22 cellular contexts compared by ENCODE assay signal in genomic region chr12:54338682-54339296, GRCh38. TPM values are rescaled to one million over a fixed set of nuclear protein-coding genes. Genes with fewer than 3 reads are reported as not detected.
A peak's percentile ranks its signal among the peaks of the same experiment; 100 is the strongest.
DNase-seq lines count a peak whose midpoint lies in the region; ATAC-seq and TF ChIP-seq lines count a peak whose summit lies in the region.
"Had no signal": no experiment of that assay in that cellular context is flagged by ENCODE, and none has a peak within 500 bp of the region (broad histone marks: within the 10 kb centered on the region; RNA-seq: fewer than 3 reads in every experiment).

No MANE protein-coding gene starts in this region.

- H3K9ac ChIP-seq in neuronal stem cell (ENCODE audit: low read depth, low read length, poor library complexity) = no peak overlapping the region

- intact Hi-C loops in body of pancreas (cut with DNase I) = no loop called here

- H2BK12ac ChIP-seq in neuronal stem cell (ENCODE audit: low read length) = no peak overlapping the region

- H3K4me1 ChIP-seq in neuronal stem cell (ENCODE audit: control insufficient read depth in 2 of 2, insufficient read depth in 1 of 2, low read depth in 1 of 2, low read length in 2 of 2) = peaks cover 11 to 32% of the 10 kb centered on the region in 2 donors
- peaks cover 69% of the 10 kb centered on the region for H3K4me1 ChIP-seq in body of pancreas

- no CpG with 5 or more reads among the region's 4 CpGs for WGBS in neuronal stem cell (ENCODE audit: extremely low coverage in 2 of 2, insufficient read length in 2 of 2, insufficient replicate concordance in 1 of 2), 2 donors
- 72 to 78% methylated on average over 4 of the region's 4 CpGs for WGBS in body of pancreas, 2 donors

- no peak overlapping the region for H3K4me2 ChIP-seq in neuronal stem cell (ENCODE audit: insufficient read depth, low read length, poor library complexity, severe bottlenecking)
- H3K4me2 ChIP-seq: A549 had no signal

- no peaks in the 10 kb centered on the region for H3K79me1 ChIP-seq in neuronal stem cell (ENCODE audit: low read depth, low read length)

- H3K14ac ChIP-seq in neuronal stem cell (ENCODE audit: low read length) = no peak overlapping the region

- ATAC-seq in HG02571 (IDR thresholded peaks at IDR 0.05; ENCODE audit: unreplicated experiment) (no peak), body of pancreas (no peak)
- ATAC-seq: A549; activated T-cell treated with anti-CD3 and anti-CD28 coated beads, Interleukin-2, amount 50 U/mL, for 4 hours; mucosa of descending colon; Right ventricle myocardium inferior had no signal

- no peak overlapping the region for H2BK120ac ChIP-seq in neuronal stem cell (ENCODE audit: low read depth, low read length)

- no peaks in the 10 kb centered on the region for H3K27me3 ChIP-seq in neuronal stem cell (ENCODE audit: control insufficient read depth in 3 of 3, insufficient read depth in 3 of 3, low read depth in 1 of 3, low read length in 3 of 3)
- H3K27me3 ChIP-seq in body of pancreas = no peaks in the 10 kb centered on the region
- H3K27me3 ChIP-seq: BLaER1 treated with 17β-estradiol and CSF1 and Interleukin-3, amounts not matched to agents 10 nM and 100 nM; left lung had no signal

- H3K36me3 Mint-ChIP-seq in activated CD4-positive, alpha-beta T cell treated with anti-CD3 and anti-CD28 coated beads, Interleukin-2, amount 10 ng/mL, durations not matched to agents 7 days and 5 days (ENCODE audit: low read depth) = peaks cover 25% of the 10 kb centered on the region

- peaks cover 6% of the 10 kb centered on the region for H3K4me1 Mint-ChIP-seq in activated CD4-positive, alpha-beta T cell treated with anti-CD3 and anti-CD28 coated beads, Interleukin-2, amount 10 ng/mL, durations not matched to agents 7 days and 5 days

- H2AFZ ChIP-seq in neuronal stem cell (ENCODE audit: low read length) = no peak overlapping the region

- CTCF ChIA-PET in activated CD4-positive, alpha-beta T cell treated with anti-CD3 and anti-CD28 coated beads, Interleukin-2, amount 10 ng/mL, durations not matched to agents 7 days and 5 days (lab: Charles Lee) = interaction anchor here (1.5 kb wide), 2 partner anchors 30 to 40 kb away, joined by 4 read pairs; no protein-coding TSS in a partner anchor

- H3K4me3 Mint-ChIP-seq in activated CD4-positive, alpha-beta T cell treated with anti-CD3 and anti-CD28 coated beads, Interleukin-2, amount 10 ng/mL, durations not matched to agents 7 days and 5 days = no peak overlapping the region
- H3K4me3 Mint-ChIP-seq: activated naive CD4-positive, alpha-beta T cell treated with anti-CD3 and anti-CD28 coated beads, Interleukin-2, amount 10 ng/mL, durations not matched to agents 7 days and 5 days; activated T-cell treated with anti-CD3 and anti-CD28 coated beads, Interleukin-2, amount 50 U/mL, for 4 hours; dendritic cell treated with granulocyte-macrophage colony-stimulating factor and Interleukin-4, amounts not matched to agents 40 ng/mL and 50 ng/mL, for 4 days had no signal

- TF ChIP-seq CTCF in AG10803 (conservative IDR thresholded peaks at IDR 0.05; ENCODE audit: low read length) (no peak), astrocyte of the cerebellum (IDR thresholded peaks at IDR 0.05; ENCODE audit: low read depth, low read length, missing control alignments) (no peak), fibroblast of the aortic adventitia (IDR thresholded peaks at IDR 0.05; ENCODE audit: insufficient read depth, low read length) (no peak), body of pancreas (IDR thresholded peaks at IDR 0.05) (no peak)

- peak; percentile 73 for DNase-seq in AG10803 (ENCODE audit: low read depth)
- peak; percentile 77 for DNase-seq in astrocyte of the cerebellum (ENCODE audit: low read depth)
- DNase-seq in fibroblast of the aortic adventitia (ENCODE audit: low read depth) = peak; percentile 85
- no peak for DNase-seq in neuronal stem cell (ENCODE audit: low spot score)
- no peak for DNase-seq in hypothalamus (lab: John Stamatoyannopoulos, UW)
- no peak for DNase-seq in activated CD4-positive, alpha-beta T cell treated with anti-CD3 and anti-CD28 coated beads, Interleukin-2, amount 10 ng/mL, durations not matched to agents 7 days and 5 days
- no peak for DNase-seq in body of pancreas
- DNase-seq: activated CD4-positive, CD25-positive, alpha-beta regulatory T cell treated with anti-CD3 and anti-CD28 coated beads, Interleukin-2, amount 50 U/mL, for 72 hours; activated naive CD4-positive, alpha-beta T cell treated with anti-CD3 and anti-CD28 coated beads, Interleukin-2, amount 10 ng/mL, durations not matched to agents 7 days and 5 days; activated T-cell treated with anti-CD3 and anti-CD28 coated beads, Interleukin-2, amount 50 U/mL, for 4 hours; aorta; EL; left lung; mucosa of descending colon; SW 1271 had no signal

- no peak for TF ChIP-seq POLR2A in body of pancreas (IDR thresholded peaks at IDR 0.05)

- H3K4me3 ChIP-seq in AG10803 (ENCODE audit: low read length) = no peak overlapping the region
- no peak overlapping the region for H3K4me3 ChIP-seq in astrocyte of the cerebellum (ENCODE audit: low read depth, low read length)
- no peak overlapping the region for H3K4me3 ChIP-seq in fibroblast of the aortic adventitia (ENCODE audit: low read depth, low read length)
- no peak overlapping the region for H3K4me3 ChIP-seq in neuronal stem cell (ENCODE audit: low read length in 2 of 2)
- H3K4me3 ChIP-seq in body of pancreas = no peak overlapping the region
- H3K4me3 ChIP-seq: A549; BLaER1 treated with 17β-estradiol and CSF1 and Interleukin-3, amounts not matched to agents 10 nM and 100 nM; left lung; mucosa of descending colon had no signal

- H3K18ac ChIP-seq in neuronal stem cell (ENCODE audit: low read length) = peak overlapping the region; percentile 60

- H3K23ac ChIP-seq in neuronal stem cell (ENCODE audit: low read depth, low read length, poor library complexity) = no peak overlapping the region

- H3K4ac ChIP-seq in neuronal stem cell (ENCODE audit: low read length) = no peak overlapping the region

- peaks cover 2 to 46% of the 10 kb centered on the region in 2 donors for H3K36me3 ChIP-seq in neuronal stem cell (replicated peaks in 1 of 2; ENCODE audit: control insufficient read depth in 2 of 2, insufficient read depth in 2 of 2, low read length in 2 of 2)
- peaks cover 0 to 10% of the 10 kb centered on the region in 2 donors for H3K36me3 ChIP-seq in body of pancreas (replicated peaks in 1 of 2; ENCODE audit: insufficient read depth in 1 of 2, low read depth in 2 of 2)

- no peak overlapping the region for H3K27ac Mint-ChIP-seq in activated CD4-positive, alpha-beta T cell treated with anti-CD3 and anti-CD28 coated beads, Interleukin-2, amount 10 ng/mL, durations not matched to agents 7 days and 5 days
- H3K27ac Mint-ChIP-seq: activated naive CD4-positive, alpha-beta T cell treated with anti-CD3 and anti-CD28 coated beads, Interleukin-2, amount 10 ng/mL, durations not matched to agents 7 days and 5 days had no signal

- H2BK15ac ChIP-seq in neuronal stem cell (ENCODE audit: low read length) = no peak overlapping the region

- no peak overlapping the region for H2BK5ac ChIP-seq in neuronal stem cell (ENCODE audit: low read length)

- no peaks in the 10 kb centered on the region for H3K9me3 Mint-ChIP-seq in activated CD4-positive, alpha-beta T cell treated with anti-CD3 and anti-CD28 coated beads, Interleukin-2, amount 10 ng/mL, durations not matched to agents 7 days and 5 days
- H3K9me3 Mint-ChIP-seq: activated naive CD4-positive, alpha-beta T cell treated with anti-CD3 and anti-CD28 coated beads, Interleukin-2, amount 10 ng/mL, durations not matched to agents 7 days and 5 days; activated T-cell treated with anti-CD3 and anti-CD28 coated beads, Interleukin-2, amount 50 U/mL, for 4 hours; dendritic cell treated with granulocyte-macrophage colony-stimulating factor and Interleukin-4, amounts not matched to agents 40 ng/mL and 50 ng/mL, for 4 days had no signal

- in situ Hi-C loops in astrocyte of the cerebellum (cut with HindIII; ENCODE audit: low sequenced_read_pairs) = no loop called here

- H4K91ac ChIP-seq in neuronal stem cell (ENCODE audit: low read depth, low read length, poor library complexity) = no peak overlapping the region

- H2AK5ac ChIP-seq in neuronal stem cell (ENCODE audit: low read depth, low read length) = no peak overlapping the region

- H4K8ac ChIP-seq in neuronal stem cell (ENCODE audit: low read depth, low read length) = no peak overlapping the region

- H3K27ac ChIP-seq in neuronal stem cell (replicated peaks; ENCODE audit: low read length) = no peak overlapping the region
- H3K27ac ChIP-seq in body of pancreas = peak overlapping the region in 1 of 4 donors; percentile 58
- H3K27ac ChIP-seq: A549 had no signal

- H3K9me3 ChIP-seq in neuronal stem cell (replicated peaks in 1 of 2; ENCODE audit: control insufficient read depth in 2 of 2, insufficient read depth in 1 of 2, low read depth in 1 of 2, low read length in 2 of 2) (no peaks in the 10 kb centered on the region), body of pancreas (no peaks in the 10 kb centered on the region)
- H3K9me3 ChIP-seq: A549; BLaER1 treated with 17β-estradiol and CSF1 and Interleukin-3, amounts not matched to agents 10 nM and 100 nM; left lung; mucosa of descending colon had no signal

- POLR2A ChIA-PET in activated CD4-positive, alpha-beta T cell treated with anti-CD3 and anti-CD28 coated beads, Interleukin-2, amount 10 ng/mL, durations not matched to agents 7 days and 5 days (lab: Charles Lee) = no interaction called here

- no peaks in the 10 kb centered on the region for H3K27me3 Mint-ChIP-seq in activated CD4-positive, alpha-beta T cell treated with anti-CD3 and anti-CD28 coated beads, Interleukin-2, amount 10 ng/mL, durations not matched to agents 7 days and 5 days
- H3K27me3 Mint-ChIP-seq: activated naive CD4-positive, alpha-beta T cell treated with anti-CD3 and anti-CD28 coated beads, Interleukin-2, amount 10 ng/mL, durations not matched to agents 7 days and 5 days; dendritic cell treated with granulocyte-macrophage colony-stimulating factor and Interleukin-4, amounts not matched to agents 40 ng/mL and 50 ng/mL, for 4 days had no signal

RNA-seq across cellular contexts. Expression of gene COPZ1, which starts 13.9 kb away (rescaled TPM):
- total RNA-seq in fibroblast of the aortic adventitia (ENCODE audit: low replicate concordance) (59.7 and 139 TPM in 2 replicates), body of pancreas (10 to 100 TPM; 34.3 to 71.3 TPM)
- 188 TPM for polyA plus RNA-seq in neuronal stem cell (2013, experiment 1 of 2)
- polyA plus RNA-seq in neuronal stem cell (2013, experiment 2 of 2) = 183 TPM
- total RNA-seq in activated CD4-positive, alpha-beta T cell treated with anti-CD3 and anti-CD28 coated beads, Interleukin-2, amount 10 ng/mL, durations not matched to agents 7 days and 5 days = 100 to 1,000 TPM; 113 to 124 TPM

RNA-seq across cellular contexts. Expression of gene GPR84, which starts 25.5 kb away (rescaled TPM):
- total RNA-seq in fibroblast of the aortic adventitia (ENCODE audit: low replicate concordance) (not detected in 2 replicates), body of pancreas (not detected)
- polyA plus RNA-seq in neuronal stem cell (2013, experiment 1 of 2) = 0.03 TPM
- 0.04 TPM for polyA plus RNA-seq in neuronal stem cell (2013, experiment 2 of 2)
- under 1 TPM; 0.15 to 0.33 TPM for total RNA-seq in activated CD4-positive, alpha-beta T cell treated with anti-CD3 and anti-CD28 coated beads, Interleukin-2, amount 10 ng/mL, durations not matched to agents 7 days and 5 days
- total RNA-seq: glomerular endothelial cell had no signal
- polyA plus RNA-seq: A549 had no signal

RNA-seq across cellular contexts. Expression of gene NFE2, which starts 38.0 kb away (rescaled TPM):
- 1.2 TPM in 1 of 2 replicates, not detected in the other for total RNA-seq in fibroblast of the aortic adventitia (ENCODE audit: low replicate concordance)
- polyA plus RNA-seq in neuronal stem cell (2013, experiment 1 of 2) = 2.4 TPM
- polyA plus RNA-seq in neuronal stem cell (2013, experiment 2 of 2) = 2.5 TPM
- not detected for total RNA-seq in activated CD4-positive, alpha-beta T cell treated with anti-CD3 and anti-CD28 coated beads, Interleukin-2, amount 10 ng/mL, durations not matched to agents 7 days and 5 days
- total RNA-seq in body of pancreas = under 1 TPM in 1 of 2 donors, not detected in 1; 0.26 TPM
- total RNA-seq: glomerular endothelial cell, OCI-LY7 had no signal

RNA-seq across cellular contexts. Expression of gene ZNF385A, which starts 45.7 kb away (rescaled TPM):
- total RNA-seq in fibroblast of the aortic adventitia (ENCODE audit: low replicate concordance) (0.99 and 1.6 TPM in 2 replicates), body of pancreas (1 to 10 TPM; 3.1 to 7.3 TPM)
- polyA plus RNA-seq in neuronal stem cell (2013, experiment 1 of 2) = 60.0 TPM
- polyA plus RNA-seq in neuronal stem cell (2013, experiment 2 of 2) = 56.5 TPM
- total RNA-seq in activated CD4-positive, alpha-beta T cell treated with anti-CD3 and anti-CD28 coated beads, Interleukin-2, amount 10 ng/mL, durations not matched to agents 7 days and 5 days = 1 to 10 TPM in 1 of 2 experiments, under 1 TPM in 1; 0.48 to 1.3 TPM

RNA-seq across cellular contexts. Expression of gene HNRNPA1, which starts 58.3 kb away (rescaled TPM):
- total RNA-seq in fibroblast of the aortic adventitia (ENCODE audit: low replicate concordance) (435 and 902 TPM in 2 replicates), body of pancreas (100 to 1,000 TPM; 246 to 247 TPM)
- 3,971 TPM for polyA plus RNA-seq in neuronal stem cell (2013, experiment 1 of 2)
- polyA plus RNA-seq in neuronal stem cell (2013, experiment 2 of 2) = 3,933 TPM
- 1,000 to 10,000 TPM; 1,432 to 1,554 TPM for total RNA-seq in activated CD4-positive, alpha-beta T cell treated with anti-CD3 and anti-CD28 coated beads, Interleukin-2, amount 10 ng/mL, durations not matched to agents 7 days and 5 days

Comparison
In these comparisons a context has a peak if more than half of its experiments do, and no peak if none do; other contexts are left out.
1. DNase-seq: peak in AG10803 (single experiment), astrocyte of the cerebellum (single experiment) and fibroblast of the aortic adventitia (single experiment); none in neuronal stem cell (single experiment), hypothalamus (0 of 51), activated CD4-positive, alpha-beta T cell treated with anti-CD3 and anti-CD28 coated beads, Interleukin-2, amount 10 ng/mL, durations not matched to agents 7 days and 5 days (single experiment) and body of pancreas (0 of 4).